In genomic region chr7:127880454-127880853, GRCh38 we compare ENCODE assay signal across 28 cellular contexts.
"Had no signal": no experiment of that assay in that cellular context is flagged by ENCODE, and none has a peak within 500 bp of the region (broad histone marks: within the 10 kb centered on the region; RNA-seq: fewer than 3 reads in every experiment).

No MANE protein-coding gene starts in this region.

- H3K36me3 ChIP-seq: colonic mucosa, esophagus squamous epithelium, heart right ventricle, left lung, neutrophil, pancreas, right lobe of liver, thoracic aorta, tibial nerve, upper lobe of right lung, uterus had no signal

- H3K27me3 ChIP-seq: colonic mucosa, esophagus squamous epithelium, heart right ventricle, left lung, neutrophil, pancreas, right lobe of liver, tibial nerve, upper lobe of right lung, uterus had no signal

- H3K27ac ChIP-seq: colonic mucosa, esophagus squamous epithelium, heart right ventricle, left lung, neutrophil, pancreas, right lobe of liver, thoracic aorta, tibial nerve, upper lobe of right lung, uterus had no signal

- H3K9me3 ChIP-seq: colonic mucosa, esophagus squamous epithelium, heart right ventricle, left lung, neutrophil, pancreas, right lobe of liver, thoracic aorta, tibial nerve, upper lobe of right lung, uterus had no signal

- DNase-seq: colonic mucosa; effector CD8-positive, alpha-beta T cell; endodermal cell; esophagus squamous epithelium; foreskin melanocyte; glutamatergic neuron; heart right ventricle; hippocampal formation; left cardiac atrium; left lung; natural killer cell; pancreas; retina; right lobe of liver; small intestine; stimulated activated CD4-positive, alpha-beta T cell treated with anti-CD3 and anti-CD28 coated beads, Interleukin-15, amount 100 ng/mL, for 24 hours; stimulated activated CD4-positive, alpha-beta T cell treated with anti-CD3 and anti-CD28 coated beads, Interleukin-4, amount 100 ng/mL, for 1 hour; stimulated activated CD8-positive, alpha-beta memory T cell treated with anti-CD3 and anti-CD28 coated beads, Interleukin-4, amount 100 ng/mL, for 48 hours; stimulated activated naive CD4-positive, alpha-beta T cell treated with Interleukin-2 at 50 U/mL for 16 hours; upper lobe of right lung; uterus had no signal

- H3K27ac Mint-ChIP-seq: dendritic cell treated with granulocyte-macrophage colony-stimulating factor and Interleukin-4, amounts not matched to agents 40 ng/mL and 50 ng/mL, for 4 days; endodermal cell had no signal

- H3K4me1 ChIP-seq: colonic mucosa, uterus had no signal

- H3K4me3 ChIP-seq: colonic mucosa, esophagus squamous epithelium, heart right ventricle, left lung, pancreas, right lobe of liver, thoracic aorta, tibial nerve, upper lobe of right lung, uterus had no signal

- FAIRE-seq: endothelial cell of umbilical vein, islet of Langerhans, pancreas, small intestine had no signal

- ATAC-seq: heart right ventricle, left cardiac atrium, left lung, natural killer cell, pancreas, right lobe of liver, upper lobe of right lung had no signal

- H3K9me3 Mint-ChIP-seq: dendritic cell treated with granulocyte-macrophage colony-stimulating factor and Interleukin-4, amounts not matched to agents 40 ng/mL and 50 ng/mL, for 4 days; endodermal cell; natural killer cell; neural crest cell had no signal

- H3K36me3 Mint-ChIP-seq: natural killer cell had no signal

- H3K27me3 Mint-ChIP-seq: dendritic cell treated with granulocyte-macrophage colony-stimulating factor and Interleukin-4, amounts not matched to agents 40 ng/mL and 50 ng/mL, for 4 days had no signal

- H3K4me3 Mint-ChIP-seq: dendritic cell treated with granulocyte-macrophage colony-stimulating factor and Interleukin-4, amounts not matched to agents 40 ng/mL and 50 ng/mL, for 4 days; endodermal cell; natural killer cell; neural crest cell had no signal
